ENCODE assay signal across 2 cellular contexts in the genomic region with DNA sequence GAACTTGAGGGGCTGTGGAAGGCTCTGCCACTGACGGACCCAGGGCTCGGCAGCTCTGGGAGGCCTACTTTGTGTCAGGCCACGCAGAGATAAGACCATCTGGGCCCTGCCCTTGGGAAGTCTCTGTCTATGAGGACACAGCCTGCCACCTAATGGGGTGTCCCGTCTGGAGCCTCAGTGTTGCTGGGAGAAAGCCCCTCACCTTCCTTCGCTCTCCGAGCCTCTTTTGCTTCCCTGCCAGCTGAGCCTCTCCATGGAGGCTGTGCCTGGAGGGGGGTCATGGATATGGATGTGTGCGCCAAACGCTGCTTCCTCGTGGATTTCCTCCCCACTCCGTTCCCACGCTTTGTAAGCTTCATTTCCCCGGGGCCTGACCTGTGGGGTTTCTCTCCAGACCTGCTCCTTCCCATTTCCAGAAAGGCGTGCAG.
TF ChIP-seq lines count a peak whose summit lies in the region.

No MANE protein-coding gene starts in this region.

TF ChIP-seq in IMR-90, 13 proteins besides CTCF, POLR2A, EP300 and RAD21:
- TF ChIP-seq MAZ (IDR thresholded peaks at IDR 0.05; ENCODE audit: borderline replicate concordance, low read depth, low read length) (no peak), SMC3 (IDR thresholded peaks at IDR 0.05; ENCODE audit: low read depth, low read length) (no peak), MXI1 (IDR thresholded peaks at IDR 0.05; ENCODE audit: borderline replicate concordance, low read depth, low read length) (no peak), CEBPB (IDR thresholded peaks at IDR 0.05; ENCODE audit: low read depth, low read length) (no peak), NFE2L2 (IDR thresholded peaks at IDR 0.05; ENCODE audit: low read depth, low read length) (no peak), BHLHE40 (IDR thresholded peaks at IDR 0.05; ENCODE audit: low read depth, low read length) (no peak), RCOR1 (IDR thresholded peaks at IDR 0.05; ENCODE audit: insufficient replicate concordance, low read length) (no peak), CHD1 (IDR thresholded peaks at IDR 0.05; ENCODE audit: low read depth, low read length) (no peak), FOS (IDR thresholded peaks at IDR 0.05; ENCODE audit: low read depth, low read length) (no peak), RFX5 (IDR thresholded peaks at IDR 0.05; ENCODE audit: low read depth, low read length) (no peak), MAFK (IDR thresholded peaks at IDR 0.05; ENCODE audit: low read depth, low read length) (no peak)
- TF ChIP-seq, protein P1, sequence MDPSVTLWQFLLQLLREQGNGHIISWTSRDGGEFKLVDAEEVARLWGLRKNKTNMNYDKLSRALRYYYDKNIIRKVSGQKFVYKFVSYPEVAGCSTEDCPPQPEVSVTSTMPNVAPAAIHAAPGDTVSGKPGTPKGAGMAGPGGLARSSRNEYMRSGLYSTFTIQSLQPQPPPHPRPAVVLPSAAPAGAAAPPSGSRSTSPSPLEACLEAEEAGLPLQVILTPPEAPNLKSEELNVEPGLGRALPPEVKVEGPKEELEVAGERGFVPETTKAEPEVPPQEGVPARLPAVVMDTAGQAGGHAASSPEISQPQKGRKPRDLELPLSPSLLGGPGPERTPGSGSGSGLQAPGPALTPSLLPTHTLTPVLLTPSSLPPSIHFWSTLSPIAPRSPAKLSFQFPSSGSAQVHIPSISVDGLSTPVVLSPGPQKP (IDR thresholded peaks at IDR 0.05; ENCODE audit: borderline replicate concordance, low read depth, low read length), result no peak
- TF ChIP-seq, protein P2, sequence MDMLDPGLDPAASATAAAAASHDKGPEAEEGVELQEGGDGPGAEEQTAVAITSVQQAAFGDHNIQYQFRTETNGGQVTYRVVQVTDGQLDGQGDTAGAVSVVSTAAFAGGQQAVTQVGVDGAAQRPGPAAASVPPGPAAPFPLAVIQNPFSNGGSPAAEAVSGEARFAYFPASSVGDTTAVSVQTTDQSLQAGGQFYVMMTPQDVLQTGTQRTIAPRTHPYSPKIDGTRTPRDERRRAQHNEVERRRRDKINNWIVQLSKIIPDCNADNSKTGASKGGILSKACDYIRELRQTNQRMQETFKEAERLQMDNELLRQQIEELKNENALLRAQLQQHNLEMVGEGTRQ (IDR thresholded peaks at IDR 0.05; ENCODE audit: low read depth, low read length), result no peak
TF ChIP-seq in IMR-90: peak in this region for 0.

TF ChIP-seq in GM12891, 5 proteins besides CTCF, POLR2A, EP300 and RAD21:
- no peak for TF ChIP-seq SPI1 (IDR thresholded peaks at IDR 0.05; ENCODE audit: low read depth, low read length)
- no peak for TF ChIP-seq PAX5 (IDR thresholded peaks at IDR 0.05; ENCODE audit: insufficient read depth, low read length, severe bottlenecking)
- TF ChIP-seq POU2F2 (IDR thresholded peaks at IDR 0.05; ENCODE audit: low read depth, low read length), result no peak
- no peak for TF ChIP-seq POLR2AphosphoS5 (IDR thresholded peaks at IDR 0.05; ENCODE audit: low read depth, low read length)
- no peak for TF ChIP-seq TAF1 (IDR thresholded peaks at IDR 0.05; ENCODE audit: low read depth, low read length)
